In the genomic region with DNA sequence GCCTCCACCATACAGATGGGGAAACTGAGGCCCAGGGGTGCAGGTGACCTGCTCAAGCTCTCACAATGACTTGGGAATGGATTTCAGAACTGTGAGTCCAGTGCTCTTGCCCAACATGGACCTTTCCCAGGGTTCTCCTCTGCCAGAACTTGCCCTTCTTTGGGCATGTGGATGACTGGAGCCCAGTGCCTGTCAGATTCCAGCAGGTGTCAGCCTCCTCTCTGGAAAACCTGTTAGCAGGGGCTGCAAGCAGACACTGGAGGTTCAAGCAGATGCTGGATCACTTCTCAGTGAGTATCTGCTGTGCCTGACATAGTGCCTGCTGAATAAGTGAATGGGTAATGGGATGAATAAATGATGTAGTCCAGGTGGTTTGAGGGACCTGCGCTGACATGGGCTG, we compare ENCODE assay signal across 30 cellular contexts.
DNase-seq lines count a peak whose midpoint lies in the region; ATAC-seq and TF ChIP-seq lines count a peak whose summit lies in the region.
"Had no signal": no experiment of that assay in that cellular context is flagged by ENCODE, and none has a peak within 500 bp of the region (broad histone marks: within the 10 kb centered on the region; RNA-seq: fewer than 3 reads in every experiment).

No MANE protein-coding gene starts in this region.

- H3K9me2 ChIP-seq in MM.1S (replicated peaks; ENCODE audit: insufficient read depth, low read length), result no peaks in the 10 kb centered on the region

- ATAC-seq in HG02840 (IDR thresholded peaks at IDR 0.05; ENCODE audit: low FRiP score, unreplicated experiment), result no peak
- ATAC-seq in natural killer cell treated with Interleukin-12 subunit alpha and Interleukin-12 subunit beta and Interleukin-15 and Interleukin-18, amount 100 ng/mL, for 72 hours, result no peak
- ATAC-seq: activated CD4-positive, alpha-beta T cell treated with anti-CD3 and anti-CD28 coated beads for 36 hours; activated CD8-positive, alpha-beta T cell treated with anti-CD3 and anti-CD28 coated beads, Interleukin-2, amount 10 ng/mL, durations not matched to agents 7 days and 5 days; HepG2 had no signal

- H3K36me3 ChIP-seq in MM.1S (replicated peaks; ENCODE audit: insufficient read depth, low read length) (no peaks in the 10 kb centered on the region), neural progenitor cell (no peaks in the 10 kb centered on the region)
- H3K36me3 ChIP-seq: colonic mucosa, left ventricle myocardium inferior, thyroid gland, uterus had no signal

- H3K4me3 Mint-ChIP-seq in neural progenitor cell, result no peak overlapping the region
- no peak overlapping the region for H3K4me3 Mint-ChIP-seq in natural killer cell treated with Interleukin-12 subunit alpha and Interleukin-12 subunit beta and Interleukin-15 and Interleukin-18, amount 100 ng/mL, for 72 hours
- H3K4me3 Mint-ChIP-seq: activated CD4-positive, alpha-beta T cell treated with anti-CD3 and anti-CD28 coated beads for 36 hours; activated CD8-positive, alpha-beta T cell treated with anti-CD3 and anti-CD28 coated beads, Interleukin-2, amount 10 ng/mL, durations not matched to agents 7 days and 5 days; activated naive CD8-positive, alpha-beta T cell; CD4-positive, CD25-positive, alpha-beta regulatory T cell had no signal

- DNase-seq in NCI-H82 (lab: John Stamatoyannopoulos, UW) (peak; percentile 31), NCI-H82 treated with DMSO at 0.1 percent for 48 hours (lab: John Stamatoyannopoulos, UW; ENCODE audit: unreplicated experiment) (no peak), MM.1S (no peak), dermis blood vessel endothelial cell (peak; percentile 1), neural progenitor cell (ENCODE audit: low spot score) (peak; percentile 54), dedifferentiated amniotic fluid mesenchymal stem cell (ENCODE audit: extremely low spot score) (no peak)
- no peak for DNase-seq in natural killer cell treated with Interleukin-12 subunit alpha and Interleukin-12 subunit beta and Interleukin-15 and Interleukin-18, amount 100 ng/mL, for 72 hours (ENCODE audit: low spot score)
- DNase-seq: 8988T; activated CD4-positive, alpha-beta T cell treated with anti-CD3 and anti-CD28 coated beads for 36 hours; activated CD8-positive, alpha-beta T cell treated with anti-CD3 and anti-CD28 coated beads, Interleukin-2, amount 10 ng/mL, durations not matched to agents 7 days and 5 days; anterior cingulate cortex; Calu3; CD4-positive, CD25-positive, alpha-beta regulatory T cell; colonic mucosa; effector memory CD4-positive, alpha-beta T cell; erythroblast; islet precursor cell; Kasumi-1; left ventricle myocardium inferior; MV-4-11; NCI-H1436; NCI-H2081; SIG-M5; stimulated activated CD4-positive, alpha-beta T cell treated with anti-CD3 and anti-CD28 coated beads, Interleukin-4, amount 100 ng/mL, for 1 hour; SW 1271; uterus had no signal

- no peaks in the 10 kb centered on the region for H3K36me3 Mint-ChIP-seq in neural progenitor cell
- H3K36me3 Mint-ChIP-seq in natural killer cell treated with Interleukin-12 subunit alpha and Interleukin-12 subunit beta and Interleukin-15 and Interleukin-18, amount 100 ng/mL, for 72 hours, result no peaks in the 10 kb centered on the region
- H3K36me3 Mint-ChIP-seq: activated naive CD8-positive, alpha-beta T cell; CD4-positive, CD25-positive, alpha-beta regulatory T cell had no signal

- H3K79me2 ChIP-seq in MM.1S (ENCODE audit: low read length) (no peaks in the 10 kb centered on the region), neural progenitor cell (ENCODE audit: low read depth) (no peaks in the 10 kb centered on the region)

- peak; percentile 5; the same call in 1 of the 2 replicates for TF ChIP-seq CTCF in MM.1S (IDR thresholded peaks at IDR 0.05; ENCODE audit: low read length)
- peak; percentile 47 for TF ChIP-seq CTCF in neural progenitor cell (IDR thresholded peaks at IDR 0.05)

- H3K27ac ChIP-seq in MM.1S (ENCODE audit: low read length), result no peak overlapping the region
- H3K27ac ChIP-seq in neural progenitor cell, result no peak overlapping the region
- H3K27ac ChIP-seq: colonic mucosa, left ventricle myocardium inferior, thyroid gland, uterus had no signal

- no peaks in the 10 kb centered on the region for H3K27me3 Mint-ChIP-seq in neural progenitor cell (ENCODE audit: insufficient read depth, low read depth)
- peaks cover 20 to 35% of the 10 kb centered on the region in 2 donors for H3K27me3 Mint-ChIP-seq in natural killer cell treated with Interleukin-12 subunit alpha and Interleukin-12 subunit beta and Interleukin-15 and Interleukin-18, amount 100 ng/mL, for 72 hours

- H3K9ac ChIP-seq in MM.1S (ENCODE audit: low read length), result no peak overlapping the region
- no peak overlapping the region for H3K9ac ChIP-seq in neural progenitor cell

- H3K4me1 Mint-ChIP-seq in neural progenitor cell, result no peaks in the 10 kb centered on the region
- H3K4me1 Mint-ChIP-seq in natural killer cell treated with Interleukin-12 subunit alpha and Interleukin-12 subunit beta and Interleukin-15 and Interleukin-18, amount 100 ng/mL, for 72 hours (ENCODE audit: low read depth in 2 of 2), result no peaks in the 10 kb centered on the region
- H3K4me1 Mint-ChIP-seq: activated CD4-positive, alpha-beta T cell treated with anti-CD3 and anti-CD28 coated beads for 36 hours; CD4-positive, CD25-positive, alpha-beta regulatory T cell had no signal

- no peak overlapping the region for H3K4me2 ChIP-seq in MM.1S (ENCODE audit: low read depth, low read length)
- no peak overlapping the region for H3K4me2 ChIP-seq in neural progenitor cell

- H3K4me3 ChIP-seq in MM.1S (ENCODE audit: low read length) (no peak overlapping the region), neural progenitor cell (no peak overlapping the region)
- H3K4me3 ChIP-seq: colonic mucosa, left ventricle myocardium inferior, thyroid gland, uterus had no signal

- H3K4me1 ChIP-seq in MM.1S (ENCODE audit: low read length) (no peaks in the 10 kb centered on the region), neural progenitor cell (peaks cover 9% of the 10 kb centered on the region)
- H3K4me1 ChIP-seq: colonic mucosa, left ventricle myocardium inferior, thyroid gland, uterus had no signal

- H3K27me3 ChIP-seq in MM.1S (replicated peaks; ENCODE audit: insufficient read depth, low read length), result no peaks in the 10 kb centered on the region
- no peaks in the 10 kb centered on the region for H3K27me3 ChIP-seq in neural progenitor cell
- H3K27me3 ChIP-seq: colonic mucosa, thyroid gland, uterus had no signal

- H3K27ac Mint-ChIP-seq in neural progenitor cell, result no peak overlapping the region
- H3K27ac Mint-ChIP-seq in natural killer cell treated with Interleukin-12 subunit alpha and Interleukin-12 subunit beta and Interleukin-15 and Interleukin-18, amount 100 ng/mL, for 72 hours, result no peak overlapping the region
- H3K27ac Mint-ChIP-seq: activated CD4-positive, alpha-beta T cell treated with anti-CD3 and anti-CD28 coated beads for 36 hours; activated CD8-positive, alpha-beta T cell treated with anti-CD3 and anti-CD28 coated beads, Interleukin-2, amount 10 ng/mL, durations not matched to agents 7 days and 5 days; activated naive CD8-positive, alpha-beta T cell had no signal

- no peaks in the 10 kb centered on the region for H3K9me3 ChIP-seq in MM.1S (replicated peaks; ENCODE audit: insufficient read depth, low read length)
- H3K9me3 ChIP-seq in neural progenitor cell (ENCODE audit: low read depth), result no peaks in the 10 kb centered on the region
- H3K9me3 ChIP-seq: colonic mucosa, left ventricle myocardium inferior, thyroid gland, uterus had no signal

- H4K20me1 ChIP-seq in MM.1S (ENCODE audit: insufficient read depth, low read length), result no peaks in the 10 kb centered on the region
- H4K20me1 ChIP-seq in neural progenitor cell (ENCODE audit: low read depth), result no peaks in the 10 kb centered on the region

- no peak overlapping the region for H2AFZ ChIP-seq in MM.1S (ENCODE audit: low read length)
- H2AFZ ChIP-seq in neural progenitor cell (replicated peaks), result no peak overlapping the region

- H3F3A ChIP-seq in MM.1S (ENCODE audit: insufficient read depth, low read length), result no peaks in the 10 kb centered on the region
- H3F3A ChIP-seq in neural progenitor cell (ENCODE audit: low read depth), result no peaks in the 10 kb centered on the region

- peaks cover 3% of the 10 kb centered on the region for H3K9me3 Mint-ChIP-seq in neural progenitor cell
- no peaks in the 10 kb centered on the region for H3K9me3 Mint-ChIP-seq in natural killer cell treated with Interleukin-12 subunit alpha and Interleukin-12 subunit beta and Interleukin-15 and Interleukin-18, amount 100 ng/mL, for 72 hours

Comparison
In these comparisons a context has a peak if more than half of its experiments do, and no peak if none do; other contexts are left out.
1. DNase-seq: peak in NCI-H82 (single experiment), dermis blood vessel endothelial cell (single experiment) and neural progenitor cell (single experiment); none in NCI-H82 treated with DMSO at 0.1 percent for 48 hours (single experiment), MM.1S (single experiment), dedifferentiated amniotic fluid mesenchymal stem cell (single experiment) and natural killer cell treated with Interleukin-12 subunit alpha and Interleukin-12 subunit beta and Interleukin-15 and Interleukin-18, amount 100 ng/mL, for 72 hours (single experiment).